In genomic region chr5:59206132-59206581, GRCh38 we compare ENCODE assay signal across 12 cellular contexts.
A peak's percentile ranks its signal among the peaks of the same experiment; 100 is the strongest.
DNase-seq lines count a peak whose midpoint lies in the region; ATAC-seq, FAIRE-seq and TF ChIP-seq lines count a peak whose summit lies in the region.
"Had no signal": no experiment of that assay in that cellular context is flagged by ENCODE, and none has a peak within 500 bp of the region (broad histone marks: within the 10 kb centered on the region; RNA-seq: fewer than 3 reads in every experiment).

No MANE protein-coding gene starts in this region.

- no peak overlapping the region for H3K27ac ChIP-seq in HEK293 (ENCODE audit: extremely low read depth, low read depth, low read length)
- H3K27ac ChIP-seq in astrocyte (ENCODE audit: low read depth, low read length) = peak overlapping the region; percentile 57
- H3K27ac ChIP-seq in gastrocnemius medialis = peak overlapping the region; percentile 78 to 85 (median 80)

- H3K36me3 ChIP-seq in HEK293 (ENCODE audit: control insufficient read depth in 2 of 2, insufficient read depth in 1 of 2, low read length in 2 of 2) = no peaks in the 10 kb centered on the region
- no peaks in the 10 kb centered on the region for H3K36me3 ChIP-seq in astrocyte (ENCODE audit: insufficient read depth, low read length)
- H3K36me3 ChIP-seq in gastrocnemius medialis = no peaks in the 10 kb centered on the region

- peaks cover 14% of the 10 kb centered on the region for H3K4me1 ChIP-seq in HEK293 (ENCODE audit: control insufficient read depth, insufficient read depth, low read length)
- peaks cover 14% of the 10 kb centered on the region for H3K4me1 ChIP-seq in astrocyte (ENCODE audit: insufficient read depth, low read length)
- H3K4me1 ChIP-seq in gastrocnemius medialis = peaks cover 41 to 47% of the 10 kb centered on the region in 2 donors

- H3K9ac ChIP-seq in astrocyte (ENCODE audit: low read length) = no peak overlapping the region

- no peak overlapping the region for H3K4me3 Mint-ChIP-seq in astrocyte (ENCODE audit: unreplicated experiment)
- H3K4me3 Mint-ChIP-seq: activated B cell treated with CpG ODN at 0.5 μM for 24 hours, neural crest cell had no signal

- no peak overlapping the region for H2AFZ ChIP-seq in astrocyte (ENCODE audit: low read depth, low read length)

- no peak overlapping the region for H3K4me3 ChIP-seq in HEK293 (ENCODE audit: low read depth, low read length)
- no peak overlapping the region for H3K4me3 ChIP-seq in astrocyte (ENCODE audit: insufficient read depth, low read depth, low read length)
- H3K4me3 ChIP-seq in gastrocnemius medialis = no peak overlapping the region

- H3K4me1 Mint-ChIP-seq in astrocyte (ENCODE audit: low read depth, unreplicated experiment) = peaks cover 9% of the 10 kb centered on the region
- H3K4me1 Mint-ChIP-seq: activated B cell treated with CpG ODN at 0.5 μM for 24 hours, neural crest cell had no signal

- TF ChIP-seq POLR2A in gastrocnemius medialis (IDR thresholded peaks at IDR 0.05) = no peak

- no peak for TF ChIP-seq CTCF in HEK293 (tag by site-specific recombination; IDR thresholded peaks at IDR 0.05)
- TF ChIP-seq CTCF in astrocyte (IDR thresholded peaks at IDR 0.05; ENCODE audit: insufficient read depth, low read depth, low read length) = no peak
- TF ChIP-seq CTCF in gastrocnemius medialis (IDR thresholded peaks at IDR 0.05 in 4 of 5, conservative IDR thresholded peaks at IDR 0.05 in 1 of 5) = no peak

- FAIRE-seq in astrocyte (lab: Jason Lieb, UNC) = no peak

- H3K36me3 Mint-ChIP-seq in astrocyte (ENCODE audit: low read depth, unreplicated experiment) = no peaks in the 10 kb centered on the region

- in situ Hi-C loops in gastrocnemius medialis (cut with MboI; ENCODE audit: low sequenced_read_pairs in 4 of 4) = no loop called here

- H3K27ac Mint-ChIP-seq in astrocyte (ENCODE audit: unreplicated experiment) = no peak overlapping the region
- H3K27ac Mint-ChIP-seq: activated B cell treated with CpG ODN at 0.5 μM for 24 hours had no signal

- H3K27me3 Mint-ChIP-seq in astrocyte (ENCODE audit: low read depth, unreplicated experiment) = no peaks in the 10 kb centered on the region
- H3K27me3 Mint-ChIP-seq: activated B cell treated with CpG ODN at 0.5 μM for 24 hours had no signal

- CTCF ChIA-PET in HEK293 (lab: Yijun Ruan, JAX) = no interaction called here

- no peaks in the 10 kb centered on the region for H3K9me3 ChIP-seq in HEK293 (ENCODE audit: control insufficient read depth, insufficient read depth, low read depth, low read length)
- H3K9me3 ChIP-seq in astrocyte (ENCODE audit: insufficient read depth, low read depth, low read length) = no peaks in the 10 kb centered on the region
- no peaks in the 10 kb centered on the region for H3K9me3 ChIP-seq in gastrocnemius medialis

- intact Hi-C loops in Right ventricle myocardium superior (cut with DNase I) = no loop called here
- intact Hi-C loops in gastrocnemius medialis (cut with DNase I; ENCODE audit: low total_unique reads) = no loop called here

- DNase-seq in astrocyte (ENCODE audit: low read depth) (peak; percentile 90), Right ventricle myocardium superior (no peak), gastrocnemius medialis (no peak), NCI-H2029 (lab: John Stamatoyannopoulos, UW) (no peak), DMS153 treated with DMSO at 0.1 percent for 48 hours (lab: John Stamatoyannopoulos, UW; ENCODE audit: unreplicated experiment) (no peak), NCI-H146 (lab: John Stamatoyannopoulos, UW) (no peak)
- DNase-seq: activated B cell treated with CpG ODN at 0.5 μM for 24 hours; KG1; stimulated activated CD4-positive, alpha-beta T cell treated with anti-CD3 and anti-CD28 coated beads, Interleukin-1b, Interleukin-23, amount 100 ng/mL, for 48 hours had no signal

- peak overlapping the region; percentile 47 for H3K4me2 ChIP-seq in astrocyte (ENCODE audit: low read length)

- no peaks in the 10 kb centered on the region for H4K20me1 ChIP-seq in astrocyte (ENCODE audit: insufficient read depth, low read length)

- no peaks in the 10 kb centered on the region for H3K27me3 ChIP-seq in astrocyte (ENCODE audit: insufficient read depth, low read length)
- H3K27me3 ChIP-seq in gastrocnemius medialis = no peaks in the 10 kb centered on the region

- ATAC-seq in Right ventricle myocardium superior (ENCODE audit: poor library complexity) = peak; percentile 65
- ATAC-seq in gastrocnemius medialis = peak; percentile 74 to 77
- ATAC-seq in HG02678 (IDR thresholded peaks at IDR 0.05; ENCODE audit: unreplicated experiment) = no peak

- no peaks in the 10 kb centered on the region for H3K79me2 ChIP-seq in astrocyte (ENCODE audit: insufficient read depth, low read length)

- POLR2A ChIA-PET in HEK293 (lab: Yijun Ruan, JAX) = no interaction called here

- no peaks in the 10 kb centered on the region for H3K9me3 Mint-ChIP-seq in astrocyte (ENCODE audit: unreplicated experiment)
- H3K9me3 Mint-ChIP-seq: activated B cell treated with CpG ODN at 0.5 μM for 24 hours, neural crest cell had no signal

TF ChIP-seq in HEK293, 187 proteins besides CTCF, POLR2A, EP300 and RAD21 (continues in another document):
- TF ChIP-seq FEZF1 (tag by site-specific recombination; IDR thresholded peaks at IDR 0.05) (no peak), ZNF585B (tag by site-specific recombination; IDR thresholded peaks at IDR 0.05) (no peak), ZNF664 (tag by site-specific recombination; IDR thresholded peaks at IDR 0.05) (peak; percentile 37; the same call in 1 of the 2 replicates), PRDM2 (tag by site-specific recombination; IDR thresholded peaks at IDR 0.05; ENCODE audit: borderline replicate concordance) (no peak), ZNF366 (tag by site-specific recombination; conservative IDR thresholded peaks at IDR 0.05) (0 out of 2 replicates have a peak, but pooled peaks have one; percentile 9), ZNF837 (tag by site-specific recombination; IDR thresholded peaks at IDR 0.05) (no peak), ZXDB (tag by site-specific recombination; IDR thresholded peaks at IDR 0.05) (0 out of 2 replicates have a peak, but pooled peaks have one; percentile 14), ZNF747 (tag by site-specific recombination; IDR thresholded peaks at IDR 0.05) (no peak), ZNF148 (tag by site-specific recombination; IDR thresholded peaks at IDR 0.05; ENCODE audit: borderline replicate concordance) (no peak), ZBTB1 (tag by site-specific recombination; IDR thresholded peaks at IDR 0.05) (no peak)
